In the genomic region with DNA sequence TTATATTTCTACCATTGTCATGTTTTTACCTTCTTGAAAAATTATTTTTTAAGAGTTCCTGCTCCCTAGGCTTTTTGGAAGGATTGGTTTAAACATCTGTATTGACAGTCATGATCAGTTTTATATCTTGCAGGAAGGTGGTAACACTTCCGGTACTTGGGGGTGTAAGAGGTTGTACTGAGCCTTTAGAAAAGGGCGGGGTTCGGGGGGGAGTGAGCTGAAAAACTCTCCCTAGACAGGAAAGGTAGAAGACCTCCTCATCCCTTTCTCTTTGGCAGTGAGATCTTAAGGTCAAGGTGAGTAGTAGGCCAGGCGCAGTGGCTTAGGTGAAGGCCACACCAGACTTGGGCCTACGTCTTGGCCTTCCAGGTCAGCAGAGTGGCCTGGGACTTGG, we compare ENCODE assay signal across 9 cellular contexts. TPM values are rescaled to one million over a fixed set of nuclear protein-coding genes. Genes with fewer than 3 reads are reported as not detected.
DNase-seq lines count a peak whose midpoint lies in the region; ATAC-seq, FAIRE-seq and TF ChIP-seq lines count a peak whose summit lies in the region.
"Had no signal": no experiment of that assay in that cellular context is flagged by ENCODE, and none has a peak within 500 bp of the region (broad histone marks: within the 10 kb centered on the region; RNA-seq: fewer than 3 reads in every experiment).

No MANE protein-coding gene starts in this region.

- H3K4me1 ChIP-seq in RWPE2 (ENCODE audit: insufficient read depth, poor library complexity, severe bottlenecking), result peaks cover 4% of the 10 kb centered on the region
- no peaks in the 10 kb centered on the region for H3K4me1 ChIP-seq in right cardiac atrium (ENCODE audit: control insufficient read depth, insufficient read depth, low read length)
- peaks cover 1 to 9% (median 5%) of the 10 kb centered on the region in 3 donors for H3K4me1 ChIP-seq in pancreas

- no peaks in the 10 kb centered on the region for H3K36me3 ChIP-seq in RWPE2 (ENCODE audit: low read depth)
- H3K36me3 ChIP-seq in pancreas, result no peaks in the 10 kb centered on the region

- peak overlapping the region; percentile 50; the same call in 1 of the 2 replicates for H3K27ac ChIP-seq in C4-2B
- no peak overlapping the region for H3K27ac ChIP-seq in RWPE2 (ENCODE audit: poor library complexity, severe bottlenecking)
- H3K27ac ChIP-seq in right cardiac atrium (ENCODE audit: low read length), result peak overlapping the region; percentile 85
- H3K27ac ChIP-seq in pancreas, result peak overlapping the region; percentile 53 to 87 (median 74)

- H3K4me3 ChIP-seq in RWPE2 (ENCODE audit: severe bottlenecking) (no peak overlapping the region), right cardiac atrium (ENCODE audit: low read length) (peak overlapping the region; percentile 87), pancreas (peak overlapping the region in 2 of 4 donors; percentile 49 to 61)

- TF ChIP-seq CTCF in C4-2B (conservative IDR thresholded peaks at IDR 0.05) (no peak), RWPE2 (IDR thresholded peaks at IDR 0.05; ENCODE audit: poor library complexity, severe bottlenecking) (no peak), pancreas (IDR thresholded peaks at IDR 0.05) (no peak)

- 89% methylated on average over 5 of the region's 5 CpGs for WGBS in right cardiac atrium
- WGBS in pancreas, 2 donors, result 72 to 80% methylated on average over 5 of the region's 5 CpGs

- peaks cover 75% of the 10 kb centered on the region for H3K27me3 ChIP-seq in RWPE2 (ENCODE audit: insufficient read depth, poor library complexity, severe bottlenecking)
- H3K27me3 ChIP-seq in right cardiac atrium (ENCODE audit: control insufficient read depth, insufficient read depth), result no peaks in the 10 kb centered on the region
- H3K27me3 ChIP-seq in pancreas, result no peaks in the 10 kb centered on the region

- ATAC-seq in RWPE2 (ENCODE audit: low read depth), result 0 out of 3 replicates have a peak, but pooled peaks have one; percentile 13
- peak in 1 of 2 donors; percentile 36 for ATAC-seq in right cardiac atrium
- peak; percentile 28 to 52 (median 48) for ATAC-seq in pancreas
- no peak for ATAC-seq in GM18517 (IDR thresholded peaks at IDR 0.05; ENCODE audit: unreplicated experiment)
- ATAC-seq: effector memory CD8-positive, alpha-beta T cell had no signal

- no peak for FAIRE-seq in pancreas (lab: Jason Lieb, UNC)

- intact Hi-C loops in right cardiac atrium (cut with DNase I) (no loop called here), pancreas (cut with DNase I) (no loop called here)

- no peaks in the 10 kb centered on the region for H3K9me3 ChIP-seq in RWPE2 (ENCODE audit: severe bottlenecking)
- no peaks in the 10 kb centered on the region for H3K9me3 ChIP-seq in right cardiac atrium (ENCODE audit: control insufficient read depth, low read length)
- no peaks in the 10 kb centered on the region for H3K9me3 ChIP-seq in pancreas

- no peak for DNase-seq in RWPE2 (ENCODE audit: low spot score)
- no peak for DNase-seq in right cardiac atrium
- DNase-seq in pancreas, result no peak
- no peak for DNase-seq in MV-4-11 (lab: John Stamatoyannopoulos, UW)
- no peak for DNase-seq in T-helper 1 cell
- DNase-seq in iPS-NIHi7 (ENCODE audit: extremely low spot score), result no peak
- DNase-seq: effector memory CD8-positive, alpha-beta T cell had no signal

RNA-seq across cellular contexts. Expression of a gene that starts 0.4 kb away (rescaled TPM):
- 10 to 100 TPM; 24.6 to 37.3 (median 30.0) TPM for total RNA-seq in right cardiac atrium
- 3.7 TPM for polyA plus RNA-seq in right cardiac atrium
- total RNA-seq in pancreas, result 10 to 100 TPM; 15.5 to 32.4 (median 18.5) TPM
- polyA plus RNA-seq in pancreas, result 1 to 10 TPM; 4.7 to 6.6 TPM
